ENCODE assay signal across 10 cellular contexts in genomic region chr10:119235381-119235780, GRCh38. TPM values are rescaled to one million over a fixed set of nuclear protein-coding genes. Genes with fewer than 3 reads are reported as not detected.
A peak's percentile ranks its signal among the peaks of the same experiment; 100 is the strongest.
DNase-seq lines count a peak whose midpoint lies in the region; ATAC-seq, FAIRE-seq and TF ChIP-seq lines count a peak whose summit lies in the region.
"Had no signal": no experiment of that assay in that cellular context is flagged by ENCODE, and none has a peak within 500 bp of the region (broad histone marks: within the 10 kb centered on the region; RNA-seq: fewer than 3 reads in every experiment).

No MANE protein-coding gene starts in this region.

- peak; percentile 28 to 75 for ATAC-seq in activated naive CD4-positive, alpha-beta T cell treated with anti-CD3 and anti-CD28 coated beads, Interleukin-2, amount 50 U/mL, for 72 hours
- ATAC-seq in right cardiac atrium (no peak), GM18870 (IDR thresholded peaks at IDR 0.05; ENCODE audit: unreplicated experiment) (no peak)

- H3K27ac Mint-ChIP-seq in activated naive CD4-positive, alpha-beta T cell treated with anti-CD3 and anti-CD28 coated beads, Interleukin-2, amount 50 U/mL, for 72 hours: peak overlapping the region in 1 of 2 donors; percentile 40

- WGBS in right cardiac atrium: 21% methylated on average over 3 of the region's 3 CpGs
- 12 to 16% methylated on average over 3 of the region's 3 CpGs for WGBS in thyroid gland, 2 donors

- H3K9me3 Mint-ChIP-seq in activated naive CD4-positive, alpha-beta T cell treated with anti-CD3 and anti-CD28 coated beads, Interleukin-2, amount 50 U/mL, for 72 hours: peaks cover 8 to 24% of the 10 kb centered on the region in 2 donors

- H3K4me3 ChIP-seq in right cardiac atrium (ENCODE audit: low read length) (no peak overlapping the region), thyroid gland (replicated peaks in 1 of 3) (no peak overlapping the region)
- H3K4me3 ChIP-seq: BLaER1 treated with 17β-estradiol and CSF1 and Interleukin-3, amounts not matched to agents 10 nM and 100 nM had no signal

- H3K27ac ChIP-seq in right cardiac atrium (ENCODE audit: low read length) (peak overlapping the region; percentile 5), thyroid gland (peak overlapping the region in 2 of 3 donors; percentile 82 to 86)
- H3K27ac ChIP-seq: BLaER1 treated with 17β-estradiol and CSF1 and Interleukin-3, amounts not matched to agents 10 nM and 100 nM had no signal

- H3K9me3 ChIP-seq in right cardiac atrium (ENCODE audit: control insufficient read depth, low read length): no peaks in the 10 kb centered on the region
- H3K9me3 ChIP-seq in thyroid gland: no peaks in the 10 kb centered on the region

- no peak for FAIRE-seq in RCC 7860 (lab: Jason Lieb, UNC)

- H3K4me1 ChIP-seq in right cardiac atrium (ENCODE audit: control insufficient read depth, insufficient read depth, low read length) (peaks cover 13% of the 10 kb centered on the region), thyroid gland (peaks cover 40 to 65% of the 10 kb centered on the region in 2 donors)

- no peak for DNase-seq in activated naive CD4-positive, alpha-beta T cell treated with anti-CD3 and anti-CD28 coated beads, Interleukin-2, amount 50 U/mL, for 72 hours (ENCODE audit: low spot score in 2 of 2)
- no peak for DNase-seq in activated naive CD4-positive, alpha-beta T cell treated with Interleukin-2 at 50 U/mL for 16 hours
- DNase-seq in amniotic epithelial cell (ENCODE audit: low read depth) (peak; percentile 64), right cardiac atrium (peak; percentile 40 to 71 (median 64)), thyroid gland (peak; percentile 77 to 79), AG08396 (ENCODE audit: low spot score) (no peak), RCC 7860 (ENCODE audit: low spot score) (no peak)
- DNase-seq: KBM-7 had no signal

- TF ChIP-seq CTCF in thyroid gland (IDR thresholded peaks at IDR 0.05): no peak

- no peaks in the 10 kb centered on the region for H3K36me3 ChIP-seq in thyroid gland
- H3K36me3 ChIP-seq: BLaER1 treated with 17β-estradiol and CSF1 and Interleukin-3, amounts not matched to agents 10 nM and 100 nM had no signal

- intact Hi-C loops in right cardiac atrium (cut with DNase I): no loop called here
- intact Hi-C loops in thyroid gland (cut with DNase I): no loop called here

- no peaks in the 10 kb centered on the region for H3K27me3 ChIP-seq in right cardiac atrium (ENCODE audit: control insufficient read depth, insufficient read depth)
- H3K27me3 ChIP-seq in thyroid gland: no peaks in the 10 kb centered on the region
- H3K27me3 ChIP-seq: BLaER1 treated with 17β-estradiol and CSF1 and Interleukin-3, amounts not matched to agents 10 nM and 100 nM had no signal

- peaks cover 10 to 33% of the 10 kb centered on the region in 2 donors for H3K36me3 Mint-ChIP-seq in activated naive CD4-positive, alpha-beta T cell treated with anti-CD3 and anti-CD28 coated beads, Interleukin-2, amount 50 U/mL, for 72 hours

- no peak for TF ChIP-seq POLR2A in thyroid gland (IDR thresholded peaks at IDR 0.05)

RNA-seq across cellular contexts. Expression of gene GRK5, which starts 28.0 kb away (rescaled TPM):
- total RNA-seq in activated naive CD4-positive, alpha-beta T cell treated with anti-CD3 and anti-CD28 coated beads, Interleukin-2, amount 50 U/mL, for 72 hours: 10 to 100 TPM; 21.2 to 34.5 TPM
- 10 to 100 TPM; 45.2 to 89.9 (median 60.7) TPM for total RNA-seq in right cardiac atrium
- 31.3 TPM for polyA plus RNA-seq in right cardiac atrium
- 10 to 100 TPM in 3 of 4 donors, 1 to 10 TPM in 1; 9.2 to 27.3 (median 15.0) TPM for total RNA-seq in thyroid gland

RNA-seq across cellular contexts. Expression of gene PRDX3, which starts 56.8 kb away (rescaled TPM):
- total RNA-seq in activated naive CD4-positive, alpha-beta T cell treated with anti-CD3 and anti-CD28 coated beads, Interleukin-2, amount 50 U/mL, for 72 hours: 100 to 1,000 TPM; 222 to 246 TPM
- 100 to 1,000 TPM; 163 to 198 (median 190) TPM for total RNA-seq in right cardiac atrium
- 233 TPM for polyA plus RNA-seq in right cardiac atrium
- total RNA-seq in thyroid gland: 100 to 1,000 TPM; 137 to 299 (median 243) TPM

Comparison
In these comparisons a context has a peak if more than half of its experiments do, and no peak if none do; other contexts are left out.
1. ATAC-seq: peak in activated naive CD4-positive, alpha-beta T cell treated with anti-CD3 and anti-CD28 coated beads, Interleukin-2, amount 50 U/mL, for 72 hours (2 of 2); none in right cardiac atrium (0 of 2) and GM18870 (single experiment).
2. DNase-seq: peak in amniotic epithelial cell (single experiment), right cardiac atrium (3 of 3) and thyroid gland (2 of 2); none in activated naive CD4-positive, alpha-beta T cell treated with anti-CD3 and anti-CD28 coated beads, Interleukin-2, amount 50 U/mL, for 72 hours (0 of 2), activated naive CD4-positive, alpha-beta T cell treated with Interleukin-2 at 50 U/mL for 16 hours (single experiment), AG08396 (single experiment) and RCC 7860 (single experiment).